ENCODE assay signal across 18 cellular contexts in the genomic region with DNA sequence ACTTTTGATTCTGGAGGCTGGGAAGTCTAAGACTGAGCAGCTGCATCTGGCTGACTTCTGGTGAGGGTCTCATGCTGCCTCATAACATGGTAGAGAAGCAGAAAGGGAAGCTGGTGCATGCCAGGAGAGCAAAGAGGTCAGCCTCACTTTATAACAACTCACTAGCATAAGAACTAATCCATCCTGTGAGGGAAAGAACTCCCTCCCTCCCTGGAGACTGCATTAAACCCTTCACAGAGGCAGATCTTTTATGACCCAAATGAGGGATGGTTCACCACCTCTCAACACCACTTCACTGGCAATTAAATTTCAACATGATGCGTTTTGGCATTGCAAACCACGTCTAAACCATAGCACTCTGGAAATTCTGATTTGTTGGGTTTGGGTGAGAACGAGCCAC.
"Had no signal": no experiment of that assay in that cellular context is flagged by ENCODE, and none has a peak within 500 bp of the region (broad histone marks: within the 10 kb centered on the region; RNA-seq: fewer than 3 reads in every experiment).

No MANE protein-coding gene starts in this region.

- H3K27me3 ChIP-seq: foreskin keratinocyte, ovary, sigmoid colon, stomach, testis, upper lobe of right lung had no signal

- H3K4me1 ChIP-seq: foreskin keratinocyte, sigmoid colon, testis, upper lobe of right lung had no signal

- H3K27ac ChIP-seq: foreskin keratinocyte, ovary, sigmoid colon, stomach, testis, upper lobe of right lung had no signal

- H3K27ac Mint-ChIP-seq: activated naive CD4-positive, alpha-beta T cell treated with anti-CD3 and anti-CD28 coated beads for 36 hours; activated T-helper 17 cell treated with anti-CD3 and anti-CD28 coated beads, Interleukin-2, amount 50 U/mL, for 72 hours; effector memory CD8-positive, alpha-beta T cell; immature natural killer cell had no signal

- H3K36me3 ChIP-seq: ovary had no signal

- H3K9me3 Mint-ChIP-seq: activated naive CD4-positive, alpha-beta T cell treated with anti-CD3 and anti-CD28 coated beads for 36 hours; activated T-helper 17 cell treated with anti-CD3 and anti-CD28 coated beads, Interleukin-2, amount 50 U/mL, for 72 hours; effector memory CD8-positive, alpha-beta T cell; immature natural killer cell; neural crest cell had no signal

- H3K9me3 ChIP-seq: ovary, sigmoid colon, stomach, testis, upper lobe of right lung had no signal

- H3K4me3 ChIP-seq: ovary, sigmoid colon, stomach, testis, upper lobe of right lung had no signal

- H3K4me1 Mint-ChIP-seq: activated T-helper 17 cell treated with anti-CD3 and anti-CD28 coated beads, Interleukin-2, amount 50 U/mL, for 72 hours had no signal

- H3K4me3 Mint-ChIP-seq: activated naive CD4-positive, alpha-beta T cell treated with anti-CD3 and anti-CD28 coated beads for 36 hours; activated T-helper 17 cell treated with anti-CD3 and anti-CD28 coated beads, Interleukin-2, amount 50 U/mL, for 72 hours; effector memory CD8-positive, alpha-beta T cell; immature natural killer cell; neural crest cell had no signal

- ATAC-seq: activated T-helper 17 cell treated with anti-CD3 and anti-CD28 coated beads, Interleukin-2, amount 50 U/mL, for 72 hours; effector memory CD8-positive, alpha-beta T cell; foreskin keratinocyte; upper lobe of right lung had no signal

- DNase-seq: activated CD4-positive, alpha-beta T cell treated with anti-CD3 and anti-CD28 coated beads, Interleukin-2, amount 50 U/mL, for 48 hours; activated CD4-positive, CD25-positive, alpha-beta regulatory T cell treated with anti-CD3 and anti-CD28 coated beads, Interleukin-2, amount 50 U/mL, for 72 hours; activated naive CD4-positive, alpha-beta T cell treated with anti-CD3 and anti-CD28 coated beads for 36 hours; dermis blood vessel endothelial cell; effector memory CD8-positive, alpha-beta T cell; foreskin keratinocyte; glutamatergic neuron; immature natural killer cell; ovary; sigmoid colon; stimulated activated CD4-positive, alpha-beta T cell treated with anti-CD3 and anti-CD28 coated beads, Interleukin-1b, Interleukin-23, amount 100 ng/mL, for 48 hours; stomach; T-helper 9 cell; testis; upper lobe of right lung had no signal

- H3K27me3 Mint-ChIP-seq: activated T-helper 17 cell treated with anti-CD3 and anti-CD28 coated beads, Interleukin-2, amount 50 U/mL, for 72 hours; effector memory CD8-positive, alpha-beta T cell had no signal

- FAIRE-seq: bronchial epithelial cell had no signal
